Comparison of ENCODE assay signal across 9 cellular contexts in genomic region chr10:79150444-79150754, GRCh38.
DNase-seq lines count a peak whose midpoint lies in the region; ATAC-seq and TF ChIP-seq lines count a peak whose summit lies in the region.
"Had no signal": no experiment of that assay in that cellular context is flagged by ENCODE, and none has a peak within 500 bp of the region (broad histone marks: within the 10 kb centered on the region; RNA-seq: fewer than 3 reads in every experiment).

No MANE protein-coding gene starts in this region.

- DNase-seq in activated naive CD8-positive, alpha-beta T cell treated with anti-CD3 and anti-CD28 coated beads for 36 hours = no peak
- no peak for DNase-seq in MCF 10A (ENCODE audit: unreplicated experiment)
- DNase-seq in type B pancreatic cell (ENCODE audit: extremely low spot score, unreplicated experiment) = no peak
- DNase-seq in stimulated activated CD4-positive, alpha-beta T cell treated with anti-CD3 and anti-CD28 coated beads, Interleukin-15, amount 100 ng/mL, for 24 hours = no peak
- no peak for DNase-seq in Karpas-422
- DNase-seq: NCI-H1105 had no signal

- CTCF ChIA-PET in MCF 10A (lab: Yijun Ruan, JAX) = interaction anchor here (0.6 to 1.2 kb wide), 2 partner anchors 45 to 66 kb away, joined by 3 read pairs; no protein-coding TSS in a partner anchor

- peak overlapping the region; percentile 64 for H3K27ac Mint-ChIP-seq in activated naive CD8-positive, alpha-beta T cell
- no peak overlapping the region for H3K27ac Mint-ChIP-seq in activated naive CD8-positive, alpha-beta T cell treated with anti-CD3 and anti-CD28 coated beads for 36 hours
- H3K27ac Mint-ChIP-seq in MCF 10A (ENCODE audit: low read depth, unreplicated experiment) = peak overlapping the region; percentile 24
- peak overlapping the region; percentile 62 for H3K27ac Mint-ChIP-seq in type B pancreatic cell

- H3K4me1 Mint-ChIP-seq in activated naive CD8-positive, alpha-beta T cell (ENCODE audit: low read depth) = peaks cover 50% of the 10 kb centered on the region
- H3K4me1 Mint-ChIP-seq in activated naive CD8-positive, alpha-beta T cell treated with anti-CD3 and anti-CD28 coated beads for 36 hours = peaks cover 39% of the 10 kb centered on the region
- H3K4me1 Mint-ChIP-seq in MCF 10A (ENCODE audit: insufficient read depth, unreplicated experiment) (peaks cover 48% of the 10 kb centered on the region), type B pancreatic cell (ENCODE audit: unreplicated experiment) (peaks cover 17% of the 10 kb centered on the region)

- H3K9me3 Mint-ChIP-seq in activated naive CD8-positive, alpha-beta T cell (ENCODE audit: low read depth) = no peaks in the 10 kb centered on the region
- H3K9me3 Mint-ChIP-seq in activated naive CD8-positive, alpha-beta T cell treated with anti-CD3 and anti-CD28 coated beads for 36 hours = no peaks in the 10 kb centered on the region
- H3K9me3 Mint-ChIP-seq in MCF 10A (ENCODE audit: unreplicated experiment) = no peaks in the 10 kb centered on the region
- no peaks in the 10 kb centered on the region for H3K9me3 Mint-ChIP-seq in type B pancreatic cell

- H3K36me3 ChIP-seq in muscle layer of duodenum (ENCODE audit: control insufficient read depth in 1 of 2, insufficient read depth in 2 of 2, low read length in 2 of 2) = no peaks in the 10 kb centered on the region
- H3K36me3 ChIP-seq in Karpas-422 (ENCODE audit: insufficient read depth, low read length) = no peaks in the 10 kb centered on the region

- H3K27me3 ChIP-seq in muscle layer of duodenum (ENCODE audit: low read depth, low read length) = no peaks in the 10 kb centered on the region
- H3K27me3 ChIP-seq in Karpas-422 (ENCODE audit: low read length) = no peaks in the 10 kb centered on the region

- H3K27ac ChIP-seq in muscle layer of duodenum (ENCODE audit: low read length) = peak overlapping the region; percentile 74
- H3K27ac ChIP-seq in Karpas-422 (ENCODE audit: low read length) = no peak overlapping the region

- POLR2A ChIA-PET in MCF 10A (lab: Yijun Ruan, JAX) = interaction anchor here (0.7 to 1.4 kb wide), 4 partner anchors 14 to 81 kb away, joined by 3 to 4 read pairs (median 4); no protein-coding TSS in a partner anchor

- no peak overlapping the region for H2AFZ ChIP-seq in Karpas-422 (ENCODE audit: low read length)

- peak overlapping the region; percentile 36 for H3K4me3 Mint-ChIP-seq in activated naive CD8-positive, alpha-beta T cell
- H3K4me3 Mint-ChIP-seq in activated naive CD8-positive, alpha-beta T cell treated with anti-CD3 and anti-CD28 coated beads for 36 hours = no peak overlapping the region
- H3K4me3 Mint-ChIP-seq in MCF 10A (ENCODE audit: unreplicated experiment) = no peak overlapping the region
- no peak overlapping the region for H3K4me3 Mint-ChIP-seq in type B pancreatic cell

- H3K27me3 Mint-ChIP-seq in activated naive CD8-positive, alpha-beta T cell = no peaks in the 10 kb centered on the region
- H3K27me3 Mint-ChIP-seq in activated naive CD8-positive, alpha-beta T cell treated with anti-CD3 and anti-CD28 coated beads for 36 hours = no peaks in the 10 kb centered on the region
- H3K27me3 Mint-ChIP-seq in MCF 10A (ENCODE audit: insufficient read depth, unreplicated experiment) (no peaks in the 10 kb centered on the region), type B pancreatic cell (no peaks in the 10 kb centered on the region)

- H3K4me2 ChIP-seq in Karpas-422 (ENCODE audit: low read depth, low read length, poor library complexity, severe bottlenecking) = no peak overlapping the region

- H3K79me2 ChIP-seq in Karpas-422 (ENCODE audit: low read length) = no peaks in the 10 kb centered on the region

- intact Hi-C loops in MCF 10A (cut with micrococcal nuclease) = loop anchor here (2.0 kb wide), 2 partner anchors 34 to 44 kb away; no protein-coding TSS in a partner anchor

- BruUV-seq in MCF 10A (replicated peaks; lab: Mats Ljungman, UMichigan) = no TSS peak

- no peak for ATAC-seq in GM21576 (IDR thresholded peaks at IDR 0.05; ENCODE audit: unreplicated experiment)

- no peak overlapping the region for H3K9ac ChIP-seq in Karpas-422 (ENCODE audit: low read length)

- TF ChIP-seq CTCF in MCF 10A (IDR thresholded peaks at IDR 0.05; ENCODE audit: unreplicated experiment) (no peak), type B pancreatic cell (conservative IDR thresholded peaks at IDR 0.05) (no peak)

- H3K4me1 ChIP-seq in muscle layer of duodenum (ENCODE audit: control insufficient read depth in 1 of 2, insufficient read depth in 2 of 2, low read length in 2 of 2) (peaks cover 49 to 67% of the 10 kb centered on the region in 2 donors), Karpas-422 (ENCODE audit: low read length) (peaks cover 22% of the 10 kb centered on the region)

- no peaks in the 10 kb centered on the region for H3K9me2 ChIP-seq in Karpas-422 (replicated peaks; ENCODE audit: insufficient read depth, low read length)

- H3K4me3 ChIP-seq in muscle layer of duodenum (ENCODE audit: low read depth in 1 of 2, low read length in 2 of 2) = no peak overlapping the region
- H3K4me3 ChIP-seq in Karpas-422 (ENCODE audit: low read length) = no peak overlapping the region

- H4K20me1 ChIP-seq in Karpas-422 (ENCODE audit: insufficient read depth, low read depth, low read length) = peaks cover 30% of the 10 kb centered on the region; the same call in 1 of the 2 replicates

- H3K36me3 Mint-ChIP-seq in activated naive CD8-positive, alpha-beta T cell = no peaks in the 10 kb centered on the region
- H3K36me3 Mint-ChIP-seq in activated naive CD8-positive, alpha-beta T cell treated with anti-CD3 and anti-CD28 coated beads for 36 hours = no peaks in the 10 kb centered on the region
- H3K36me3 Mint-ChIP-seq in MCF 10A (ENCODE audit: insufficient read depth, unreplicated experiment) (peaks cover 10% of the 10 kb centered on the region), type B pancreatic cell (no peaks in the 10 kb centered on the region)

- no peaks in the 10 kb centered on the region for H3K9me3 ChIP-seq in muscle layer of duodenum (ENCODE audit: control insufficient read depth in 1 of 2, low read length in 2 of 2)
- no peaks in the 10 kb centered on the region for H3K9me3 ChIP-seq in Karpas-422 (ENCODE audit: low read length)
